ENCODE assay signal across 9 cellular contexts in genomic region chr3:14289590-14290453, GRCh38.
A peak's percentile ranks its signal among the peaks of the same experiment; 100 is the strongest.
DNase-seq lines count a peak whose midpoint lies in the region; ATAC-seq and TF ChIP-seq lines count a peak whose summit lies in the region.
"Had no signal": no experiment of that assay in that cellular context is flagged by ENCODE, and none has a peak within 500 bp of the region (broad histone marks: within the 10 kb centered on the region; RNA-seq: fewer than 3 reads in every experiment).

No MANE protein-coding gene starts in this region.

- POLR2A ChIA-PET in HEK293 (lab: Yijun Ruan, JAX) = interaction anchor here (0.6 kb wide), 1 partner anchor 803 kb away, joined by 3 read pairs; no protein-coding TSS in a partner anchor

- no peak overlapping the region for H3K27ac Mint-ChIP-seq in CD14-positive monocyte

- TF ChIP-seq CTCF in HEK293 (tag by site-specific recombination; IDR thresholded peaks at IDR 0.05) (no peak), fibroblast of villous mesenchyme (IDR thresholded peaks at IDR 0.05; ENCODE audit: insufficient read depth, low read depth, low read length) (no peak), CD14-positive monocyte (IDR thresholded peaks at IDR 0.05) (no peak)

- H3K27me3 Mint-ChIP-seq in CD14-positive monocyte (ENCODE audit: low read depth in 3 of 3) = peaks cover 3 to 12% (median 4%) of the 10 kb centered on the region in 3 donors

- intact Hi-C loops in sciatic nerve (cut with DNase I) (no loop called here), CD14-positive monocyte (cut with micrococcal nuclease) (no loop called here)

- H3K4me1 Mint-ChIP-seq in CD14-positive monocyte = peaks cover 6% of the 10 kb centered on the region

- ATAC-seq in sciatic nerve = peak; percentile 76
- no peak for ATAC-seq in GM19455 (IDR thresholded peaks at IDR 0.05; ENCODE audit: unreplicated experiment)
- no peak for ATAC-seq in HG03108 (IDR thresholded peaks at IDR 0.05; ENCODE audit: unreplicated experiment)

- H3K4me3 ChIP-seq in HEK293 (ENCODE audit: low read depth, low read length) (no peak overlapping the region), fibroblast of villous mesenchyme (ENCODE audit: low read depth, low read length) (no peak overlapping the region)

- no peaks in the 10 kb centered on the region for H3K36me3 Mint-ChIP-seq in CD14-positive monocyte

- H3K9me3 Mint-ChIP-seq in CD14-positive monocyte = peaks cover 0 to 8% (median 1%) of the 10 kb centered on the region in 7 donors

- DNase-seq in SHP77 (lab: John Stamatoyannopoulos, UW) (peak; percentile 57 to 69), fibroblast of villous mesenchyme (ENCODE audit: low read depth) (peak; percentile 89), sciatic nerve (ENCODE audit: low spot score) (no peak), T1000 (lab: John Stamatoyannopoulos, UW) (no peak), CD14-positive monocyte (ENCODE audit: low spot score) (no peak)
- DNase-seq: activated CD4-positive, alpha-beta T cell treated with anti-CD3 and anti-CD28 coated beads for 1 hour had no signal

- H3K4me3 Mint-ChIP-seq in CD14-positive monocyte = no peak overlapping the region

- 0 out of 2 replicates have a peak, but pooled peaks cover 5% of the 10 kb centered on the region for H3K4me1 ChIP-seq in HEK293 (ENCODE audit: control insufficient read depth, insufficient read depth, low read length)

- CTCF ChIA-PET in HEK293 (lab: Yijun Ruan, JAX) = interaction anchor here (0.8 to 2.0 kb wide), 7 partner anchors 11 to 178 kb away, joined by 3 to 6 read pairs (median 3); no protein-coding TSS in a partner anchor

- H3K27ac ChIP-seq in HEK293 (ENCODE audit: extremely low read depth, low read depth, low read length) = no peak overlapping the region

- no peaks in the 10 kb centered on the region for H3K36me3 ChIP-seq in HEK293 (ENCODE audit: control insufficient read depth in 2 of 2, insufficient read depth in 1 of 2, low read length in 2 of 2)

- H3K9me3 ChIP-seq in HEK293 (ENCODE audit: control insufficient read depth, insufficient read depth, low read depth, low read length) = no peaks in the 10 kb centered on the region

TF ChIP-seq in HEK293, 187 proteins besides CTCF, POLR2A, EP300 and RAD21 (continues in another document):
- no peak for TF ChIP-seq ZSCAN18 (tag by site-specific recombination; IDR thresholded peaks at IDR 0.05)
- TF ChIP-seq ZNF626 (tag by site-specific recombination; IDR thresholded peaks at IDR 0.05) = no peak
- no peak for TF ChIP-seq ZIC2 (tag by site-specific recombination; IDR thresholded peaks at IDR 0.05)
- no peak for TF ChIP-seq ZBTB8A (tag by site-specific recombination; IDR thresholded peaks at IDR 0.05)
- TF ChIP-seq, protein P1, sequence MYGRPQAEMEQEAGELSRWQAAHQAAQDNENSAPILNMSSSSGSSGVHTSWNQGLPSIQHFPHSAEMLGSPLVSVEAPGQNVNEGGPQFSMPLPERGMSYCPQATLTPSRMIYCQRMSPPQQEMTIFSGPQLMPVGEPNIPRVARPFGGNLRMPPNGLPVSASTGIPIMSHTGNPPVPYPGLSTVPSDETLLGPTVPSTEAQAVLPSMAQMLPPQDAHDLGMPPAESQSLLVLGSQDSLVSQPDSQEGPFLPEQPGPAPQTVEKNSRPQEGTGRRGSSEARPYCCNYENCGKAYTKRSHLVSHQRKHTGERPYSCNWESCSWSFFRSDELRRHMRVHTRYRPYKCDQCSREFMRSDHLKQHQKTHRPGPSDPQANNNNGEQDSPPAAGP (tag by site-specific recombination; IDR thresholded peaks at IDR 0.05) = no peak
- TF ChIP-seq ZNF302 (tag by site-specific recombination; IDR thresholded peaks at IDR 0.05; ENCODE audit: low read depth) = no peak
- TF ChIP-seq ZFHX2 (tag by site-specific recombination; conservative IDR thresholded peaks at IDR 0.05) = no peak
- no peak for TF ChIP-seq ZNF274 (IDR thresholded peaks at IDR 0.05; ENCODE audit: low read length)
- TF ChIP-seq ZNF274 (tag by site-specific recombination; IDR thresholded peaks at IDR 0.05; ENCODE audit: borderline replicate concordance) = no peak
- TF ChIP-seq ZNF138 (tag by site-specific recombination; IDR thresholded peaks at IDR 0.05; ENCODE audit: borderline replicate concordance) = no peak
- TF ChIP-seq ZNF518A (tag by site-specific recombination; conservative IDR thresholded peaks at IDR 0.05; ENCODE audit: low read depth) = no peak
- no peak for TF ChIP-seq ZBTB48 (tag by site-specific recombination; IDR thresholded peaks at IDR 0.05)
- TF ChIP-seq ZNF623 (tag by site-specific recombination; IDR thresholded peaks at IDR 0.05) = peak; percentile 98
- TF ChIP-seq ZNF776 (tag by site-specific recombination; IDR thresholded peaks at IDR 0.05; ENCODE audit: borderline replicate concordance) = no peak
- no peak for TF ChIP-seq HOXC10 (CRISPR knock-in tag; IDR thresholded peaks at IDR 0.05)
- TF ChIP-seq ZNF335 (tag by site-specific recombination; conservative IDR thresholded peaks at IDR 0.05) = no peak
- TF ChIP-seq ZNF121 (tag by site-specific recombination; IDR thresholded peaks at IDR 0.05) = no peak
- TF ChIP-seq ZNF792 (tag by site-specific recombination; IDR thresholded peaks at IDR 0.05) = no peak
- TF ChIP-seq YY2 (tag by site-specific recombination; IDR thresholded peaks at IDR 0.05) = no peak
- TF ChIP-seq, protein P2, sequence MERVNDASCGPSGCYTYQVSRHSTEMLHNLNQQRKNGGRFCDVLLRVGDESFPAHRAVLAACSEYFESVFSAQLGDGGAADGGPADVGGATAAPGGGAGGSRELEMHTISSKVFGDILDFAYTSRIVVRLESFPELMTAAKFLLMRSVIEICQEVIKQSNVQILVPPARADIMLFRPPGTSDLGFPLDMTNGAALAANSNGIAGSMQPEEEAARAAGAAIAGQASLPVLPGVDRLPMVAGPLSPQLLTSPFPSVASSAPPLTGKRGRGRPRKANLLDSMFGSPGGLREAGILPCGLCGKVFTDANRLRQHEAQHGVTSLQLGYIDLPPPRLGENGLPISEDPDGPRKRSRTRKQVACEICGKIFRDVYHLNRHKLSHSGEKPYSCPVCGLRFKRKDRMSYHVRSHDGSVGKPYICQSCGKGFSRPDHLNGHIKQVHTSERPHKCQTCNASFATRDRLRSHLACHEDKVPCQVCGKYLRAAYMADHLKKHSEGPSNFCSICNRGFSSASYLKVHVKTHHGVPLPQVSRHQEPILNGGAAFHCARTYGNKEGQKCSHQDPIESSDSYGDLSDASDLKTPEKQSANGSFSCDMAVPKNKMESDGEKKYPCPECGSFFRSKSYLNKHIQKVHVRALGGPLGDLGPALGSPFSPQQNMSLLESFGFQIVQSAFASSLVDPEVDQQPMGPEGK (tag by site-specific recombination; IDR thresholded peaks at IDR 0.05) = no peak; the same call in 1 of the 2 replicates

Comparison
In these comparisons a context has a peak if more than half of its experiments do, and no peak if none do; other contexts are left out.
1. DNase-seq: peak in SHP77 (2 of 2) and fibroblast of villous mesenchyme (single experiment); none in sciatic nerve (single experiment), T1000 (single experiment) and CD14-positive monocyte (single experiment).